ENCODE assay signal across 1 cellular context in the genomic region with DNA sequence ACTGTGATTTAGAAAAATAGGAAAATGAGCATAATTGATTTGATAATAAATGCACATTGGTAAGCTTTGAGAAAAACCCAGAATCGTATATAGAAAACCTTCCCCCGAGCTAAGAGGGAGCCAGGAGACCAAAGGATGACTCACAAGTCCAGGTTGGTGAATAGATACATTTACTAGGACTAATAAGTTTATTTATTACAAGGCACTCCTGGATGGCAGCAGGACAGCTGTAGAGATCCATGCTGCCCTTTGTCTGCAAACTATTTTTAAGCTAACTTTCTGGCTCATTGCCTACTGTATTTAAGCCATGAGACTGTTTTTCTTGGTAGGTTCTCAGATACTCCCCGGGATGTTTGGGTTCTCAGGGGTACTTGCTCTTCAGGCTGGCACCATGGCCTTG.
TF ChIP-seq lines count a peak whose summit lies in the region.

No MANE protein-coding gene starts in this region.

TF ChIP-seq in SK-N-SH treated with all-trans-retinoic acid at 6 μM for 48 hours, 23 proteins besides CTCF, POLR2A, EP300 and RAD21 (continued from another document):
- TF ChIP-seq, protein P1, sequence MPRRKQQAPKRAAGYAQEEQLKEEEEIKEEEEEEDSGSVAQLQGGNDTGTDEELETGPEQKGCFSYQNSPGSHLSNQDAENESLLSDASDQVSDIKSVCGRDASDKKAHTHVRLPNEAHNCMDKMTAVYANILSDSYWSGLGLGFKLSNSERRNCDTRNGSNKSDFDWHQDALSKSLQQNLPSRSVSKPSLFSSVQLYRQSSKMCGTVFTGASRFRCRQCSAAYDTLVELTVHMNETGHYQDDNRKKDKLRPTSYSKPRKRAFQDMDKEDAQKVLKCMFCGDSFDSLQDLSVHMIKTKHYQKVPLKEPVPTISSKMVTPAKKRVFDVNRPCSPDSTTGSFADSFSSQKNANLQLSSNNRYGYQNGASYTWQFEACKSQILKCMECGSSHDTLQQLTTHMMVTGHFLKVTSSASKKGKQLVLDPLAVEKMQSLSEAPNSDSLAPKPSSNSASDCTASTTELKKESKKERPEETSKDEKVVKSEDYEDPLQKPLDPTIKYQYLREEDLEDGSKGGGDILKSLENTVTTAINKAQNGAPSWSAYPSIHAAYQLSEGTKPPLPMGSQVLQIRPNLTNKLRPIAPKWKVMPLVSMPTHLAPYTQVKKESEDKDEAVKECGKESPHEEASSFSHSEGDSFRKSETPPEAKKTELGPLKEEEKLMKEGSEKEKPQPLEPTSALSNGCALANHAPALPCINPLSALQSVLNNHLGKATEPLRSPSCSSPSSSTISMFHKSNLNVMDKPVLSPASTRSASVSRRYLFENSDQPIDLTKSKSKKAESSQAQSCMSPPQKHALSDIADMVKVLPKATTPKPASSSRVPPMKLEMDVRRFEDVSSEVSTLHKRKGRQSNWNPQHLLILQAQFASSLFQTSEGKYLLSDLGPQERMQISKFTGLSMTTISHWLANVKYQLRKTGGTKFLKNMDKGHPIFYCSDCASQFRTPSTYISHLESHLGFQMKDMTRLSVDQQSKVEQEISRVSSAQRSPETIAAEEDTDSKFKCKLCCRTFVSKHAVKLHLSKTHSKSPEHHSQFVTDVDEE (CRISPR knock-in tag; IDR thresholded peaks at IDR 0.05): no peak
- no peak for TF ChIP-seq SNAI2 (CRISPR knock-in tag; IDR thresholded peaks at IDR 0.05)
- no peak for TF ChIP-seq TOX (CRISPR knock-in tag; IDR thresholded peaks at IDR 0.05; ENCODE audit: borderline replicate concordance)
- no peak for TF ChIP-seq ZFP30 (CRISPR knock-in tag; IDR thresholded peaks at IDR 0.05)
- no peak for TF ChIP-seq RARB (CRISPR knock-in tag; IDR thresholded peaks at IDR 0.05)
- TF ChIP-seq ZNF8 (CRISPR knock-in tag; IDR thresholded peaks at IDR 0.05): no peak
